ENCODE assay signal across 8 cellular contexts in genomic region chr16:33643270-33643669, GRCh38.
DNase-seq lines count a peak whose midpoint lies in the region; ATAC-seq and TF ChIP-seq lines count a peak whose summit lies in the region.
"Not testable (repeated sequence)": the region's sequence is repeated elsewhere in the genome, so short reads cannot be mapped to it uniquely, and the experiment has no call there.

No MANE protein-coding gene starts in this region.

- DNase-seq in GM12865 (ENCODE audit: low read depth), result peak; percentile 69

- peak overlapping the region; percentile 86 for H3K27ac ChIP-seq in OCI-LY3 (ENCODE audit: low read length)

- H3K27me3 ChIP-seq in OCI-LY3 (ENCODE audit: low read depth, low read length), result not testable (repeated sequence)

- not testable (repeated sequence) for H3K9me3 ChIP-seq in OCI-LY3 (ENCODE audit: insufficient read depth, low read length)

- TF ChIP-seq CTCF in GM12865 (IDR thresholded peaks at IDR 0.05; ENCODE audit: insufficient read depth, low read depth, low read length, missing control alignments); OCI-LY3 (IDR thresholded peaks at IDR 0.05; ENCODE audit: low read depth, low read length): not testable (repeated sequence)

- H4K20me1 ChIP-seq in OCI-LY3 (ENCODE audit: insufficient read depth, low read length), result not testable (repeated sequence)

- not testable (repeated sequence) for H3K36me3 ChIP-seq in OCI-LY3 (replicated peaks; ENCODE audit: low read depth, low read length)

- H2AFZ ChIP-seq in OCI-LY3 (ENCODE audit: low read depth, low read length), result not testable (repeated sequence)

- H3K4me2 ChIP-seq in OCI-LY3 (ENCODE audit: low read length), result peak overlapping the region; percentile 39

- not testable (repeated sequence) for H3K79me2 ChIP-seq in OCI-LY3 (ENCODE audit: low read length)

- H3K4me1 ChIP-seq in OCI-LY3 (ENCODE audit: low read length), result peaks cover 19% of the 10 kb centered on the region

- peak overlapping the region; percentile 37; the same call in 1 of the 2 replicates for H3K9ac ChIP-seq in OCI-LY3 (ENCODE audit: low read length)

- H3K4me3 ChIP-seq in GM12865 (ENCODE audit: low read depth, low read length); OCI-LY3 (ENCODE audit: low read length): not testable (repeated sequence)

- ATAC-seq in GM18907 (IDR thresholded peaks at IDR 0.05; ENCODE audit: unreplicated experiment) (peak; percentile 92), GM19452 (IDR thresholded peaks at IDR 0.05; ENCODE audit: unreplicated experiment) (peak; percentile 81), GM21529 (IDR thresholded peaks at IDR 0.05; ENCODE audit: unreplicated experiment) (peak; percentile 85), HG02763 (IDR thresholded peaks at IDR 0.05; ENCODE audit: unreplicated experiment) (peak; percentile 92), HG03095 (IDR thresholded peaks at IDR 0.05; ENCODE audit: unreplicated experiment) (peak; percentile 88), HG03432 (IDR thresholded peaks at IDR 0.05; ENCODE audit: unreplicated experiment) (peak; percentile 95)
